In the genomic region with DNA sequence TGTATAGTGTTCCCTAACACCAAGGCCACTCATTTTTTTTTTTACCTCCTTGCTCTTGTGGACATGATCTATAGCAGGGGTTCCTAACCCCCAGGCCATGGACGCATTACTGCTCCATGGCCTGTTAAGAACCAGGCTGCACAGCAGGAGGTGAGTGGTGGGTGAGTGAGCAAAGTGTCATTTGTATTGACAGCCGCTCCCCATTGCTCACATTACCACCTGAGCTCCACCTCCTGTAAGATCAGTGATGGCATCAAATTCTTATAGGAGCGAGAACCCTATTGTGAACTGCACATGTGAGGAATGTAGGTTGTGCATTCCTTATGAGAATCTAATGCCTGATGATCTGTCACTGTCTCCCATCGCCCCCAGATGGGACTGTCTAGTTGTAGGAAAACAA, we compare ENCODE assay signal across 14 cellular contexts.
"Had no signal": no experiment of that assay in that cellular context is flagged by ENCODE, and none has a peak within 500 bp of the region (broad histone marks: within the 10 kb centered on the region; RNA-seq: fewer than 3 reads in every experiment).

No MANE protein-coding gene starts in this region.

- H3K4me1 ChIP-seq: ascending aorta, lower lobe of right lung had no signal

- DNase-seq: activated CD4-positive, alpha-beta memory T cell treated with anti-CD3 and anti-CD28 coated beads for 36 hours; activated CD4-positive, alpha-beta T cell treated with anti-CD3 and anti-CD28 coated beads for 1 hour; activated naive CD8-positive, alpha-beta T cell treated with anti-CD3 and anti-CD28 coated beads, Interleukin-2, amount 50 U/mL, for 24 hours; activated T-cell treated with anti-CD3 and anti-CD28 coated beads, Interleukin-2, amount 50 U/mL, for 48 hours; kidney glomerular epithelial cell; lower lobe of right lung; naive thymus-derived CD4-positive, alpha-beta T cell; right cardiac atrium; SW 1271; transverse colon had no signal

- H3K4me3 ChIP-seq: ascending aorta, hepatocyte, lower lobe of right lung, transverse colon had no signal

- FAIRE-seq: colon had no signal

- ATAC-seq: activated naive CD8-positive, alpha-beta T cell treated with anti-CD3 and anti-CD28 coated beads, Interleukin-2, amount 50 U/mL, for 24 hours; naive thymus-derived CD4-positive, alpha-beta T cell; right cardiac atrium; stimulated activated memory B cell treated with anti-CD40 and anti-IgM and Interleukin-4, amounts not matched to agents 10 μg/mL and 1 μg/mL and 100 μg/mL, for 72 hours had no signal

- H3K4me2 ChIP-seq: hepatocyte had no signal

- H3K27me3 ChIP-seq: ascending aorta, hepatocyte, transverse colon had no signal

- H2AFZ ChIP-seq: hepatocyte had no signal

- H3K9me3 ChIP-seq: ascending aorta, lower lobe of right lung, transverse colon had no signal

- H3K27ac ChIP-seq: ascending aorta had no signal

- H3K36me3 ChIP-seq: ascending aorta, lower lobe of right lung, transverse colon had no signal
